11 cellular contexts compared by ENCODE assay signal in genomic region chr19:30692517-30692870, GRCh38.
DNase-seq lines count a peak whose midpoint lies in the region; ATAC-seq and TF ChIP-seq lines count a peak whose summit lies in the region.
"Had no signal": no experiment of that assay in that cellular context is flagged by ENCODE, and none has a peak within 500 bp of the region (broad histone marks: within the 10 kb centered on the region; RNA-seq: fewer than 3 reads in every experiment).

No MANE protein-coding gene starts in this region.

- H3K4me1 ChIP-seq in fibroblast of lung (ENCODE audit: control insufficient read depth, extremely low read depth, insufficient read depth, low read length): no peaks in the 10 kb centered on the region

- H3K9ac ChIP-seq in fibroblast of lung (ENCODE audit: insufficient read depth, low read length): no peak overlapping the region

- no peaks in the 10 kb centered on the region for H3K9me3 ChIP-seq in fibroblast of lung (ENCODE audit: control insufficient read depth, insufficient read depth, low read depth, low read length)

- H3K9me3 Mint-ChIP-seq in osteocyte (ENCODE audit: unreplicated experiment) (no peaks in the 10 kb centered on the region), type B pancreatic cell (peaks cover 4% of the 10 kb centered on the region)
- H3K9me3 Mint-ChIP-seq in stimulated activated naive CD8-positive, alpha-beta T cell treated with anti-CD3 and anti-CD28 coated beads, Interleukin-15, amount 100 ng/mL, for 72 hours: no peaks in the 10 kb centered on the region
- H3K9me3 Mint-ChIP-seq: activated T-helper 17 cell treated with anti-CD3 and anti-CD28 coated beads, Interleukin-2, amount 50 U/mL, for 72 hours had no signal

- no peaks in the 10 kb centered on the region for H3K36me3 ChIP-seq in fibroblast of lung (ENCODE audit: control insufficient read depth, insufficient read depth, low read length)

- no peak overlapping the region for H3K27ac ChIP-seq in fibroblast of lung (ENCODE audit: insufficient read depth, low read length)

- no peak for ATAC-seq in GM18868 (IDR thresholded peaks at IDR 0.05; ENCODE audit: unreplicated experiment)
- ATAC-seq in stimulated activated naive CD8-positive, alpha-beta T cell treated with anti-CD3 and anti-CD28 coated beads, Interleukin-15, amount 100 ng/mL, for 72 hours: no peak
- ATAC-seq: activated T-helper 17 cell treated with anti-CD3 and anti-CD28 coated beads, Interleukin-2, amount 50 U/mL, for 72 hours had no signal

- H3K36me3 Mint-ChIP-seq in osteocyte (ENCODE audit: unreplicated experiment) (no peaks in the 10 kb centered on the region), type B pancreatic cell (no peaks in the 10 kb centered on the region)

- H3K4me3 Mint-ChIP-seq in osteocyte (ENCODE audit: unreplicated experiment) (peak overlapping the region; percentile 6), type B pancreatic cell (peak overlapping the region; percentile 77)
- H3K4me3 Mint-ChIP-seq in stimulated activated naive CD8-positive, alpha-beta T cell treated with anti-CD3 and anti-CD28 coated beads, Interleukin-15, amount 100 ng/mL, for 72 hours: no peak overlapping the region
- H3K4me3 Mint-ChIP-seq: activated T-helper 17 cell treated with anti-CD3 and anti-CD28 coated beads, Interleukin-2, amount 50 U/mL, for 72 hours had no signal

- no peak overlapping the region for H3K27ac Mint-ChIP-seq in osteocyte (ENCODE audit: unreplicated experiment)
- peak overlapping the region; percentile 60 for H3K27ac Mint-ChIP-seq in type B pancreatic cell
- no peak overlapping the region for H3K27ac Mint-ChIP-seq in stimulated activated naive CD8-positive, alpha-beta T cell treated with anti-CD3 and anti-CD28 coated beads, Interleukin-15, amount 100 ng/mL, for 72 hours
- H3K27ac Mint-ChIP-seq: activated T-helper 17 cell treated with anti-CD3 and anti-CD28 coated beads, Interleukin-2, amount 50 U/mL, for 72 hours had no signal

- H2AFZ ChIP-seq in fibroblast of lung (ENCODE audit: low read length): no peak overlapping the region

- peaks cover 11% of the 10 kb centered on the region for H3K27me3 ChIP-seq in fibroblast of lung (ENCODE audit: control insufficient read depth, insufficient read depth, low read length)

- H3K27me3 Mint-ChIP-seq in osteocyte (ENCODE audit: unreplicated experiment) (peaks cover 34% of the 10 kb centered on the region), type B pancreatic cell (peaks cover 42% of the 10 kb centered on the region)
- peaks cover 73% of the 10 kb centered on the region for H3K27me3 Mint-ChIP-seq in stimulated activated naive CD8-positive, alpha-beta T cell treated with anti-CD3 and anti-CD28 coated beads, Interleukin-15, amount 100 ng/mL, for 72 hours

- H3K4me2 ChIP-seq in fibroblast of lung (ENCODE audit: extremely low read depth, insufficient read depth, low read length): peak overlapping the region; percentile 64

- H3K4me1 Mint-ChIP-seq in osteocyte (ENCODE audit: unreplicated experiment) (no peaks in the 10 kb centered on the region), type B pancreatic cell (ENCODE audit: unreplicated experiment) (peaks cover 67% of the 10 kb centered on the region)
- no peaks in the 10 kb centered on the region for H3K4me1 Mint-ChIP-seq in stimulated activated naive CD8-positive, alpha-beta T cell treated with anti-CD3 and anti-CD28 coated beads, Interleukin-15, amount 100 ng/mL, for 72 hours
- H3K4me1 Mint-ChIP-seq: activated T-helper 17 cell treated with anti-CD3 and anti-CD28 coated beads, Interleukin-2, amount 50 U/mL, for 72 hours had no signal

- no peaks in the 10 kb centered on the region for H4K20me1 ChIP-seq in fibroblast of lung (ENCODE audit: control insufficient read depth, extremely low read depth, insufficient read depth, low read length)

- peak overlapping the region in 2 of 4 experiments; percentile 37 to 46 for H3K4me3 ChIP-seq in fibroblast of lung (replicated peaks in 1 of 4; ENCODE audit: control extremely low read depth in 1 of 4, insufficient read depth in 1 of 4, low read depth in 3 of 4, low read length in 4 of 4)

- no peak for TF ChIP-seq CTCF in fibroblast of lung (conservative IDR thresholded peaks at IDR 0.05 in 1 of 2, IDR thresholded peaks at IDR 0.05 in 1 of 2; ENCODE audit: low read depth in 1 of 2, low read length in 2 of 2)
- TF ChIP-seq CTCF in osteocyte (IDR thresholded peaks at IDR 0.05): no peak
- no peak for TF ChIP-seq CTCF in type B pancreatic cell (conservative IDR thresholded peaks at IDR 0.05)

- H3K79me2 ChIP-seq in fibroblast of lung (ENCODE audit: control insufficient read depth, insufficient read depth, low read length): no peaks in the 10 kb centered on the region

- DNase-seq in NCI-H82 treated with DMSO at 0.1 percent for 48 hours (lab: John Stamatoyannopoulos, UW; ENCODE audit: unreplicated experiment): peak; percentile 95
- DNase-seq in fibroblast of lung (ENCODE audit: low read depth in 2 of 2): peak in 1 of 2 donors; percentile 16
- DNase-seq in osteocyte (ENCODE audit: extremely low spot score, unreplicated experiment): no peak
- no peak for DNase-seq in type B pancreatic cell (ENCODE audit: extremely low spot score, unreplicated experiment)
- no peak for DNase-seq in effector CD8-positive, alpha-beta T cell (lab: John Stamatoyannopoulos, UW)
- no peak for DNase-seq in stimulated activated naive CD8-positive, alpha-beta T cell treated with anti-CD3 and anti-CD28 coated beads, Interleukin-15, amount 100 ng/mL, for 72 hours
- DNase-seq: activated CD4-positive, CD25-positive, alpha-beta regulatory T cell treated with anti-CD3 and anti-CD28 coated beads, Interleukin-2, amount 50 U/mL, for 72 hours; NCI-H526 treated with DMSO at 0.1 percent for 48 hours; SHP77 treated with DMSO at 0.1 percent for 48 hours had no signal

Comparison
In these comparisons a context has a peak if more than half of its experiments do, and no peak if none do; other contexts are left out.
1. H3K4me3 Mint-ChIP-seq: peak in osteocyte (single experiment) and type B pancreatic cell (single experiment); none in stimulated activated naive CD8-positive, alpha-beta T cell treated with anti-CD3 and anti-CD28 coated beads, Interleukin-15, amount 100 ng/mL, for 72 hours (0 of 2).